ENCODE assay signal across 35 cellular contexts in genomic region chr6:51663525-51663924, GRCh38.
"Had no signal": no experiment of that assay in that cellular context is flagged by ENCODE, and none has a peak within 500 bp of the region (broad histone marks: within the 10 kb centered on the region; RNA-seq: fewer than 3 reads in every experiment).

No MANE protein-coding gene starts in this region.

- H3K27me3 ChIP-seq: MG63 had no signal

- H3K4me3 ChIP-seq: MG63 had no signal

- DNase-seq: Karpas-422, Kasumi-1, MG63, MM.1S, MV-4-11, NCI-H1048, NCI-H1092, NCI-H1092 treated with DMSO at 0.1 percent for 48 hours, NCI-H1105, NCI-H1105 treated with DMSO at 0.1 percent for 48 hours, NCI-H1417, NCI-H1417 treated with DMSO at 0.1 percent for 48 hours, NCI-H1436, NCI-H1436 treated with DMSO at 0.1 percent for 48 hours, NCI-H146, NCI-H1694, NCI-H1694 treated with DMSO at 0.1 percent for 48 hours, NCI-H187, NCI-H187 treated with DMSO at 0.1 percent for 48 hours, NCI-H1930, NCI-H2029, NCI-H2029 treated with DMSO at 0.1 percent for 48 hours, NCI-H2081, NCI-H2081 treated with DMSO at 0.1 percent for 48 hours, NCI-H2107, NCI-H2171, NCI-H2171 treated with DMSO at 0.1 percent for 48 hours, NCI-H2227 treated with DMSO at 0.1 percent for 48 hours, NCI-H226, NCI-H345, NCI-H446, NCI-H446 treated with DMSO at 0.1 percent for 48 hours, NCI-H510A, NCI-H510A treated with DMSO at 0.1 percent for 48 hours, NCI-H524 had no signal

- H3K36me3 ChIP-seq: MG63 had no signal

- H3K9me3 ChIP-seq: MG63 had no signal
